ENCODE assay signal across 1 cellular context in the genomic region with DNA sequence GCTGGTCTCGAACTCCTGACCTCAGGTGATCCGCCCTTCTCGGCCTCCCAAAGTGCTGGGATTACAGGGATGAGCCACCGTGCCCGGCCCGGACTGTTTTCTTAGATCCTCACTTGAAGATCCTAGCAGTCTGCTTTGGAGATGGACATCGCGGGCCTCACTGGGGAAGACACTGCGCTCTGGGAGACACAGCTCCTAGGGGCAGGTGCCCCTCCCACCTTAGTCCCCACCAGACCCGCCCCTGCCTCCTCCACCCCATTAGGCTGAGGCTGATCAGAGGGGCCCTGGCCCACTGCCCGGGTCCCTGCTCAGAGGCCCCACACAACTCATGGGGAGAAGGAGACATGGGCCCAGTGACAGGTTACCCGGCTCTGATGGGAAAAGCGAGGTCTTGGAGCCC.
TF ChIP-seq lines count a peak whose summit lies in the region.

No MANE protein-coding gene starts in this region.

TF ChIP-seq in H1, 55 proteins besides CTCF, POLR2A, EP300 and RAD21:
- TF ChIP-seq POLR2AphosphoS5 (IDR thresholded peaks at IDR 0.05; ENCODE audit: low read depth, low read length) (no peak), ZNF274 (IDR thresholded peaks at IDR 0.05; ENCODE audit: borderline replicate concordance, extremely low read depth, low read length) (no peak), GTF2F1 (IDR thresholded peaks at IDR 0.05; ENCODE audit: borderline replicate concordance, low read depth, low read length) (no peak), EGR1 (IDR thresholded peaks at IDR 0.05; ENCODE audit: borderline replicate concordance, low read depth, low read length) (no peak), MAFK (IDR thresholded peaks at IDR 0.05; ENCODE audit: low read depth, low read length) (no peak), GABPA (IDR thresholded peaks at IDR 0.05; ENCODE audit: borderline replicate concordance, insufficient read depth, low read length) (no peak), EZH2 (IDR thresholded peaks at IDR 0.05; ENCODE audit: low read depth, low read length, severe bottlenecking) (no peak), FOSL1 (IDR thresholded peaks at IDR 0.05; ENCODE audit: insufficient read depth, low read depth, low read length) (no peak), BRCA1 (IDR thresholded peaks at IDR 0.05; ENCODE audit: low read depth, low read length) (no peak), CBX8 (IDR thresholded peaks at IDR 0.05; ENCODE audit: borderline replicate concordance, low read depth, low read length) (no peak), CREB1 (IDR thresholded peaks at IDR 0.05) (no peak), TBP (IDR thresholded peaks at IDR 0.05; ENCODE audit: low read depth, low read length) (no peak)
TF ChIP-seq in H1: peak in this region for 0.
